In genomic region chr21:41926068-41926806, GRCh38 we compare ENCODE assay signal across 7 cellular contexts. TPM values are rescaled to one million over a fixed set of nuclear protein-coding genes. Genes with fewer than 3 reads are reported as not detected.
A peak's percentile ranks its signal among the peaks of the same experiment; 100 is the strongest.
DNase-seq lines count a peak whose midpoint lies in the region; ATAC-seq and TF ChIP-seq lines count a peak whose summit lies in the region.

No MANE protein-coding gene starts in this region.

- CTCF ChIA-PET in MCF 10A (lab: Yijun Ruan, JAX), result interaction anchor here (0.9 to 1.0 kb wide), 2 partner anchors 31 to 62 kb away, joined by 3 read pairs; no protein-coding TSS in a partner anchor

- H3K4me1 Mint-ChIP-seq in MCF 10A (ENCODE audit: insufficient read depth, unreplicated experiment), result peaks cover 33% of the 10 kb centered on the region
- H3K4me1 Mint-ChIP-seq in stimulated activated effector memory CD8-positive, alpha-beta T cell treated with anti-CD3 and anti-CD28 coated beads, Interleukin-12 subunit alpha, Interleukin-12 subunit beta, amount 100 ng/mL, for 72 hours, result peaks cover 32% of the 10 kb centered on the region

- no peaks in the 10 kb centered on the region for H3K9me3 ChIP-seq in SK-N-MC (ENCODE audit: low read depth, low read length)

- H3K9ac ChIP-seq in SK-N-MC (ENCODE audit: insufficient read length), result peak overlapping the region; percentile 47

- peak overlapping the region; percentile 85 for H3K27ac Mint-ChIP-seq in MCF 10A (ENCODE audit: low read depth, unreplicated experiment)
- peak overlapping the region; percentile 98 for H3K27ac Mint-ChIP-seq in stimulated activated effector memory CD8-positive, alpha-beta T cell treated with anti-CD3 and anti-CD28 coated beads, Interleukin-12 subunit alpha, Interleukin-12 subunit beta, amount 100 ng/mL, for 72 hours

- H3K36me3 Mint-ChIP-seq in MCF 10A (ENCODE audit: insufficient read depth, unreplicated experiment), result peaks cover 9% of the 10 kb centered on the region
- H3K36me3 Mint-ChIP-seq in stimulated activated effector memory CD8-positive, alpha-beta T cell treated with anti-CD3 and anti-CD28 coated beads, Interleukin-12 subunit alpha, Interleukin-12 subunit beta, amount 100 ng/mL, for 72 hours, result no peaks in the 10 kb centered on the region

- H3K4me3 Mint-ChIP-seq in MCF 10A (ENCODE audit: unreplicated experiment), result peak overlapping the region; percentile 70
- peak overlapping the region; percentile 80 for H3K4me3 Mint-ChIP-seq in stimulated activated effector memory CD8-positive, alpha-beta T cell treated with anti-CD3 and anti-CD28 coated beads, Interleukin-12 subunit alpha, Interleukin-12 subunit beta, amount 100 ng/mL, for 72 hours

- peak; percentile 57 for ATAC-seq in GM18517 (IDR thresholded peaks at IDR 0.05; ENCODE audit: unreplicated experiment)
- ATAC-seq in HG03095 (IDR thresholded peaks at IDR 0.05; ENCODE audit: unreplicated experiment), result peak; percentile 47
- peak; percentile 84 for ATAC-seq in stimulated activated effector memory CD8-positive, alpha-beta T cell treated with anti-CD3 and anti-CD28 coated beads, Interleukin-12 subunit alpha, Interleukin-12 subunit beta, amount 100 ng/mL, for 72 hours

- POLR2A ChIA-PET in MCF 10A (lab: Yijun Ruan, JAX), result interaction anchor here (0.6 kb wide), 1 partner anchor 26 kb away, joined by 3 read pairs; no protein-coding TSS in a partner anchor

- intact Hi-C loops in MCF 10A (cut with micrococcal nuclease), result no loop called here

- H3K36me3 ChIP-seq in SK-N-MC (ENCODE audit: insufficient read depth, low read length), result no peaks in the 10 kb centered on the region

- H3K9me3 Mint-ChIP-seq in MCF 10A (ENCODE audit: unreplicated experiment), result no peaks in the 10 kb centered on the region
- no peaks in the 10 kb centered on the region for H3K9me3 Mint-ChIP-seq in stimulated activated effector memory CD8-positive, alpha-beta T cell treated with anti-CD3 and anti-CD28 coated beads, Interleukin-12 subunit alpha, Interleukin-12 subunit beta, amount 100 ng/mL, for 72 hours

- DNase-seq in SK-N-MC (ENCODE audit: low read depth, low spot score) (no peak), MCF 10A (ENCODE audit: unreplicated experiment) (peak; percentile 35), kidney tubule cell (ENCODE audit: low spot score) (peak; percentile 59), NCI-H526 treated with DMSO at 0.1 percent for 48 hours (lab: John Stamatoyannopoulos, UW) (no peak)
- peak; percentile 15 to 67 for DNase-seq in stimulated activated effector memory CD8-positive, alpha-beta T cell treated with anti-CD3 and anti-CD28 coated beads, Interleukin-12 subunit alpha, Interleukin-12 subunit beta, amount 100 ng/mL, for 72 hours (ENCODE audit: low spot score in 2 of 2)

- no peaks in the 10 kb centered on the region for H3K27me3 Mint-ChIP-seq in MCF 10A (ENCODE audit: insufficient read depth, unreplicated experiment)

- BruUV-seq in MCF 10A (replicated peaks; lab: Mats Ljungman, UMichigan), result no TSS peak

- peak overlapping the region; percentile 46 for H3K4me3 ChIP-seq in SK-N-MC

- TF ChIP-seq CTCF in MCF 10A (IDR thresholded peaks at IDR 0.05; ENCODE audit: unreplicated experiment), result no peak

- H3K27ac ChIP-seq in SK-N-MC, result peak overlapping the region; percentile 60

RNA-seq across cellular contexts. Expression of gene C2CD2, which starts 27.6 kb away (rescaled TPM):
- total RNA-seq in MCF 10A (2022), result 25.0 and 25.1 TPM in 2 replicates

RNA-seq across cellular contexts. Expression of gene PRDM15, which starts 47.1 kb away (rescaled TPM):
- total RNA-seq in MCF 10A (2022), result 5.2 and 5.7 TPM in 2 replicates

Comparison
In these comparisons a context has a peak if more than half of its experiments do, and no peak if none do; other contexts are left out.
1. DNase-seq: peak in MCF 10A (single experiment), kidney tubule cell (single experiment) and stimulated activated effector memory CD8-positive, alpha-beta T cell treated with anti-CD3 and anti-CD28 coated beads, Interleukin-12 subunit alpha, Interleukin-12 subunit beta, amount 100 ng/mL, for 72 hours (2 of 2); none in SK-N-MC (single experiment) and NCI-H526 treated with DMSO at 0.1 percent for 48 hours (single experiment).
2. Peak in every context shown above with its lines, with median percentiles within 50 percentile points of each other: ATAC-seq.